ENCODE assay signal across 23 cellular contexts in the genomic region with DNA sequence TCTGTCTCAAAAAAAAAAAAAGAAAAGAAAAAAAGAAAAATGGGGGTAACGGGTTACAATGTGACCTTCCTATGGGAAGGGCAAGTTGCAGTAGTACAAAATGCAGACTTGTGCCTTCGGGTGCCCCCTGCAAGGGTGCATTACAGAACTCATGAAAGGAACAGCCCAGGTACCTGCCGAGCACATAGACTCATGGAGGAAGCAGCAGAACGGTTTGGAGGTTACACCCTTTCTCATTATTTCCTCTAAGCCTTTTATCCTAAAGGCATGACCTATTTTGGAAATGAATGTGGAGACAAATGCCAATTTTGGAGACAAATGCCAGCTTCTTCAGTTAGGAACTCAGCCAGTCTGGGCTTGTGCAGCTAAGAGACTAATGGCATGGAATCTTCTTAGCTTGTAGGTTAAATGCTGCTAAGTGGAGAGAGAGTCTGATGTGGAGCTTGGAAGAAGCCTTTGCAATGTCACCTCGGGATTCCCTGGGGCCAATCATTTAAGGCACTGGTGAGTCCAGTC.
"Had no signal": no experiment of that assay in that cellular context is flagged by ENCODE, and none has a peak within 500 bp of the region (broad histone marks: within the 10 kb centered on the region; RNA-seq: fewer than 3 reads in every experiment).

No MANE protein-coding gene starts in this region.

- DNase-seq: activated CD4-positive, alpha-beta T cell treated with anti-CD3 and anti-CD28 coated beads, Interleukin-2, amount 10 ng/mL, durations not matched to agents 24 days and 14 days; activated CD4-positive, alpha-beta T cell treated with anti-CD3 and anti-CD28 coated beads, Interleukin-2, amount 50 U/mL, for 48 hours; activated CD4-positive, CD25-positive, alpha-beta regulatory T cell treated with anti-CD3 and anti-CD28 coated beads, Interleukin-2, amount 50 U/mL, for 72 hours; activated CD8-positive, alpha-beta memory T cell treated with anti-CD3 and anti-CD28 coated beads, Interleukin-2, amount 10 ng/mL, durations not matched to agents 7 days and 5 days; activated effector memory CD4-positive, alpha-beta T cell treated with Interleukin-2 at 50 U/mL for 16 hours; activated naive CD4-positive, alpha-beta T cell; activated T-cell treated with anti-CD3 and anti-CD28 coated beads, Interleukin-2, amount 50 U/mL, for 24 hours; aorta; caudate nucleus; Karpas-422; NCI-H1417; NCI-H2029; NCI-H226; NCI-H510A; NCI-H526 treated with DMSO at 0.1 percent for 48 hours; NCI-H82; RPMI8226; SW 1271 had no signal

- H3K36me3 Mint-ChIP-seq: activated CD8-positive, alpha-beta memory T cell treated with anti-CD3 and anti-CD28 coated beads, Interleukin-2, amount 10 ng/mL, durations not matched to agents 7 days and 5 days; activated naive CD4-positive, alpha-beta T cell treated with anti-CD3 and anti-CD28 coated beads, Interleukin-2, amount 50 U/mL, for 24 hours; WTC11 had no signal

- H3K27me3 Mint-ChIP-seq: activated naive CD4-positive, alpha-beta T cell treated with anti-CD3 and anti-CD28 coated beads, Interleukin-2, amount 50 U/mL, for 24 hours had no signal

- ATAC-seq: activated CD8-positive, alpha-beta memory T cell treated with anti-CD3 and anti-CD28 coated beads, Interleukin-2, amount 10 ng/mL, durations not matched to agents 7 days and 5 days; Right ventricle myocardium inferior; WTC11 had no signal

- H3K4me3 Mint-ChIP-seq: activated CD4-positive, alpha-beta T cell treated with anti-CD3 and anti-CD28 coated beads, Interleukin-2, amount 10 ng/mL, durations not matched to agents 24 days and 14 days; activated CD8-positive, alpha-beta memory T cell treated with anti-CD3 and anti-CD28 coated beads, Interleukin-2, amount 10 ng/mL, durations not matched to agents 7 days and 5 days; activated naive CD4-positive, alpha-beta T cell treated with anti-CD3 and anti-CD28 coated beads, Interleukin-2, amount 50 U/mL, for 24 hours; activated T-cell treated with anti-CD3 and anti-CD28 coated beads, Interleukin-2, amount 50 U/mL, for 24 hours; activated T-helper 1 cell treated with anti-CD3 and anti-CD28 coated beads, Interleukin-12 subunit alpha, Interleukin-12 subunit beta, Interleukin-2, Interleukin-4 antibody, amounts not matched to agents 30 ng/mL and 10 ng/mL and 1 ng/mL, durations not matched to agents 14 hours and 24 hours and 36 hours; WTC11 had no signal

- H3K9me3 Mint-ChIP-seq: activated CD4-positive, alpha-beta T cell treated with anti-CD3 and anti-CD28 coated beads, Interleukin-2, amount 10 ng/mL, durations not matched to agents 24 days and 14 days; activated naive CD4-positive, alpha-beta T cell treated with anti-CD3 and anti-CD28 coated beads, Interleukin-2, amount 50 U/mL, for 24 hours; activated T-cell treated with anti-CD3 and anti-CD28 coated beads, Interleukin-2, amount 50 U/mL, for 24 hours; activated T-helper 1 cell treated with anti-CD3 and anti-CD28 coated beads, Interleukin-12 subunit alpha, Interleukin-12 subunit beta, Interleukin-2, Interleukin-4 antibody, amounts not matched to agents 30 ng/mL and 10 ng/mL and 1 ng/mL, durations not matched to agents 14 hours and 24 hours and 36 hours; WTC11 had no signal

- H3K4me1 Mint-ChIP-seq: activated CD4-positive, alpha-beta T cell treated with anti-CD3 and anti-CD28 coated beads, Interleukin-2, amount 10 ng/mL, durations not matched to agents 24 days and 14 days; activated CD8-positive, alpha-beta memory T cell treated with anti-CD3 and anti-CD28 coated beads, Interleukin-2, amount 10 ng/mL, durations not matched to agents 7 days and 5 days; activated naive CD4-positive, alpha-beta T cell treated with anti-CD3 and anti-CD28 coated beads, Interleukin-2, amount 50 U/mL, for 24 hours; WTC11 had no signal

- H3K27ac Mint-ChIP-seq: activated CD4-positive, alpha-beta T cell treated with anti-CD3 and anti-CD28 coated beads, Interleukin-2, amount 10 ng/mL, durations not matched to agents 24 days and 14 days; activated CD8-positive, alpha-beta memory T cell treated with anti-CD3 and anti-CD28 coated beads, Interleukin-2, amount 10 ng/mL, durations not matched to agents 7 days and 5 days; activated naive CD4-positive, alpha-beta T cell treated with anti-CD3 and anti-CD28 coated beads, Interleukin-2, amount 50 U/mL, for 24 hours; activated T-cell treated with anti-CD3 and anti-CD28 coated beads, Interleukin-2, amount 50 U/mL, for 24 hours; activated T-helper 1 cell treated with anti-CD3 and anti-CD28 coated beads, Interleukin-12 subunit alpha, Interleukin-12 subunit beta, Interleukin-2, Interleukin-4 antibody, amounts not matched to agents 30 ng/mL and 10 ng/mL and 1 ng/mL, durations not matched to agents 14 hours and 24 hours and 36 hours; WTC11 had no signal

- H3K4me3 ChIP-seq: SK-N-MC had no signal
